In the genomic region with DNA sequence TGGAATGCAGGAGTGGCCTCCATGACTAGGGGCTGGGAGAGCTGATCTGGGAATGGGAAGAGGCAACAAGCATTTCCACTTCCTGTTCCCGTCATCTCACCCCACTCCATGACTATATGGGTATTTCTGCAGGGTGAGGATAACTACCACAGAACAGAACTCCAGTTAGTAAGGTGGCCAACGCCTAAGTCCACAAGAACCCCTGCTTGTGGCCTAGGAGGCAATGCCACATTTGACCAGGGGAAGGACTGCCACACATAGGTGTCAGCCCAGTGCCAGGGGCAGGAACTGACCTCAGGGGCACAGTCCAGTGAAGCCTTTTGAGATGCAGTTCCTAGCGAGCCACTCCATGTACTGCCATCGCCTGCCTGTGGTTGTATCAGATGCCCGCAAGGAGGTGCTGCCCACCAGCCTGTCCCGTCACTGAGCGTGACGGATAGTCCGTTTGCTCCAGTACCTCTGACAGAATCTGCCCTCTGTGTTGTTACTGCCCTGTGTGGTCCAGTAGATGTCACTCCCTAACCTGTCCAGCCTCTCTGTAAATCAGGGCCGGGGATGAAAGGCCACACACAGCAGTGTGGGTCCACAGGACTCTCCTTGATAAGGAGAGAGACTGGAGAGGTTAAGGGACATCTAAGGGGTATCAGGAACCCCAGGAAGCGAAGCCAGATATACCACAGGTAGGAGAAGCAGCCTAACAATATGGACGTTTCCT, we compare ENCODE assay signal across 8 cellular contexts. TPM values are rescaled to one million over a fixed set of nuclear protein-coding genes. Genes with fewer than 3 reads are reported as not detected.
A peak's percentile ranks its signal among the peaks of the same experiment; 100 is the strongest.
DNase-seq lines count a peak whose midpoint lies in the region; ATAC-seq and TF ChIP-seq lines count a peak whose summit lies in the region.

No MANE protein-coding gene starts in this region.

- peaks cover 13% of the 10 kb centered on the region for H3K27me3 Mint-ChIP-seq in nephron progenitor cell (ENCODE audit: low read depth, poor library complexity)

- peaks cover 33% of the 10 kb centered on the region for H3K4me1 Mint-ChIP-seq in nephron progenitor cell

- TF ChIP-seq CTCF in nephron progenitor cell (IDR thresholded peaks at IDR 0.05): peak; percentile 82

- peak overlapping the region; percentile 42 for H3K4me3 Mint-ChIP-seq in nephron progenitor cell

- no peaks in the 10 kb centered on the region for H3K9me3 Mint-ChIP-seq in nephron progenitor cell

- H3K27ac Mint-ChIP-seq in nephron progenitor cell: no peak overlapping the region

- ATAC-seq in GM18907 (IDR thresholded peaks at IDR 0.05; ENCODE audit: unreplicated experiment): peak; percentile 56
- ATAC-seq in GM19351 (IDR thresholded peaks at IDR 0.05; ENCODE audit: unreplicated experiment): no peak
- no peak for ATAC-seq in HG03457 (IDR thresholded peaks at IDR 0.05; ENCODE audit: unreplicated experiment)

- DNase-seq in AG08395 (ENCODE audit: low spot score) (peak; percentile 62), NCI-H460 (ENCODE audit: extremely low read depth, low read depth) (peak; percentile 83), fibroblast of gingiva (ENCODE audit: low read depth) (peak; percentile 62), nephron progenitor cell (peak; percentile 75)
- DNase-seq in activated CD4-positive, alpha-beta T cell treated with anti-CD3 and anti-CD28 coated beads, Interleukin-2, amount 50 U/mL, for 48 hours: peak; percentile 35 to 57

- H3K36me3 Mint-ChIP-seq in nephron progenitor cell (ENCODE audit: low read depth): no peaks in the 10 kb centered on the region

RNA-seq across cellular contexts. Expression of a gene that starts 3.5 kb away (rescaled TPM):
- total RNA-seq in NCI-H460 (2014; rRNA removed; shearing (Covaris generic)): 22.7 and 24.4 TPM in 2 replicates
- polyA plus RNA-seq in NCI-H460 (2014; cell fraction: nucleus; rRNA removed): 29.5 and 35.0 TPM in 2 replicates

RNA-seq across cellular contexts. Expression of a gene that starts 12.2 kb away (rescaled TPM):
- 0.75 and 1.1 TPM in 2 replicates for total RNA-seq in NCI-H460 (2014; rRNA removed; shearing (Covaris generic))
- polyA plus RNA-seq in NCI-H460 (2014; cell fraction: nucleus; rRNA removed): not detected in 2 replicates

RNA-seq across cellular contexts. Expression of a gene that starts 34.8 kb away (rescaled TPM):
- total RNA-seq in NCI-H460 (2014; rRNA removed; shearing (Covaris generic)): 0.07 TPM in 1 of 2 replicates, not detected in the other
- 0.10 TPM in 1 of 2 replicates, not detected in the other for polyA plus RNA-seq in NCI-H460 (2014; cell fraction: nucleus; rRNA removed)

RNA-seq across cellular contexts. Expression of a gene that starts 43.3 kb away (rescaled TPM):
- 76.8 and 80.0 TPM in 2 replicates for total RNA-seq in NCI-H460 (2014; rRNA removed; shearing (Covaris generic))
- 60.1 and 64.3 TPM in 2 replicates for polyA plus RNA-seq in NCI-H460 (2014; cell fraction: nucleus; rRNA removed)

RNA-seq across cellular contexts. Expression of a gene that starts 43.6 kb away (rescaled TPM):
- total RNA-seq in NCI-H460 (2014; rRNA removed; shearing (Covaris generic)): not detected in 2 replicates
- 0.80 TPM in 1 of 2 replicates, not detected in the other for polyA plus RNA-seq in NCI-H460 (2014; cell fraction: nucleus; rRNA removed)
